ENCODE assay signal across 1 cellular context in genomic region chr7:103795112-103795511, GRCh38.
TF ChIP-seq lines count a peak whose summit lies in the region.

No MANE protein-coding gene starts in this region.

TF ChIP-seq in IMR-90, 13 proteins besides CTCF, POLR2A, EP300 and RAD21:
- no peak for TF ChIP-seq BHLHE40 (IDR thresholded peaks at IDR 0.05; ENCODE audit: low read depth, low read length)
- no peak for TF ChIP-seq MXI1 (IDR thresholded peaks at IDR 0.05; ENCODE audit: borderline replicate concordance, low read depth, low read length)
- no peak for TF ChIP-seq NFE2L2 (IDR thresholded peaks at IDR 0.05; ENCODE audit: low read depth, low read length)
- no peak for TF ChIP-seq RCOR1 (IDR thresholded peaks at IDR 0.05; ENCODE audit: insufficient replicate concordance, low read length)
- no peak for TF ChIP-seq CHD1 (IDR thresholded peaks at IDR 0.05; ENCODE audit: low read depth, low read length)
- no peak for TF ChIP-seq CEBPB (IDR thresholded peaks at IDR 0.05; ENCODE audit: low read depth, low read length)
- no peak for TF ChIP-seq ELK1 (IDR thresholded peaks at IDR 0.05; ENCODE audit: borderline replicate concordance, low read depth, low read length)
- TF ChIP-seq MAZ (IDR thresholded peaks at IDR 0.05; ENCODE audit: borderline replicate concordance, low read depth, low read length), result no peak
- TF ChIP-seq, protein P1, sequence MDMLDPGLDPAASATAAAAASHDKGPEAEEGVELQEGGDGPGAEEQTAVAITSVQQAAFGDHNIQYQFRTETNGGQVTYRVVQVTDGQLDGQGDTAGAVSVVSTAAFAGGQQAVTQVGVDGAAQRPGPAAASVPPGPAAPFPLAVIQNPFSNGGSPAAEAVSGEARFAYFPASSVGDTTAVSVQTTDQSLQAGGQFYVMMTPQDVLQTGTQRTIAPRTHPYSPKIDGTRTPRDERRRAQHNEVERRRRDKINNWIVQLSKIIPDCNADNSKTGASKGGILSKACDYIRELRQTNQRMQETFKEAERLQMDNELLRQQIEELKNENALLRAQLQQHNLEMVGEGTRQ (IDR thresholded peaks at IDR 0.05; ENCODE audit: low read depth, low read length), result no peak
- no peak for TF ChIP-seq FOS (IDR thresholded peaks at IDR 0.05; ENCODE audit: low read depth, low read length)
- no peak for TF ChIP-seq SMC3 (IDR thresholded peaks at IDR 0.05; ENCODE audit: low read depth, low read length)
- no peak for TF ChIP-seq RFX5 (IDR thresholded peaks at IDR 0.05; ENCODE audit: low read depth, low read length)
- TF ChIP-seq MAFK (IDR thresholded peaks at IDR 0.05; ENCODE audit: low read depth, low read length), result no peak
